In the genomic region with DNA sequence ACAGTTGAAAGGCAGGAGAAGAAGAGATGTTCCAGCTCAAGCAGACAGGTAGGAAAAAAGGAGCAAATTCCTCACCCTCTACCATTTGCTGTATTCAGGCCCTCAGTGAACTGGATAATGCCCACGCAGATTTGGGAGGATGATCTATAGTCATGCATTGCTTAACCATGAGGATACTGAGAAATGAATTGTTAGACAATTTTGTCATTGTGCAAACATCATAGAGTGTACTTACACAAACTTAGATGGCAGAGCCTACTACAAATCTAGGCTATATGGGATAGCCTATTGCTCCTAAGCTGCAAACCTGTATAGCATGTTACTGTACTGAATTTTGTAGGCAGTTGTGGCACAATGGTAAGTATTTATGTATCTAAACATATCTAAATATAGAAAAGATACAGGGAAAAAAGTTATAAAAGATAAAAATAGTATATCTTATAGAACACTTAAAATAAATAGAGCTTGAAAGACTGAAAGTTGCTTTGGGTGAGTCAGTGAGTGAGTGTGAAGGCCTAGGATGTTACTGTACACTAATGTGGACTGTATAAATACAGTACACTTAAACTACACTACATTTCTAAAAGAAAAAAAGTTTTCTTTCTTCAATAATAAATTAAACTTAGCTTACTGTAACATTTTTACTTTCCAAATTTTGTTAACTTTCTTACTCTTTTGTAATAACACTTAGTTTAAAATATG, we compare ENCODE assay signal across 23 cellular contexts.
"Had no signal": no experiment of that assay in that cellular context is flagged by ENCODE, and none has a peak within 500 bp of the region (broad histone marks: within the 10 kb centered on the region; RNA-seq: fewer than 3 reads in every experiment).

No MANE protein-coding gene starts in this region.

- H2AFZ ChIP-seq: hepatocyte had no signal

- H3K27ac Mint-ChIP-seq: activated naive CD4-positive, alpha-beta T cell treated with anti-CD3 and anti-CD28 coated beads, Interleukin-2, amount 50 U/mL, for 72 hours; activated T-cell treated with anti-CD3 and anti-CD28 coated beads, Interleukin-2, amount 50 U/mL, for 72 hours; nephron had no signal

- H3K4me1 ChIP-seq: foreskin keratinocyte had no signal

- H3K36me3 Mint-ChIP-seq: activated naive CD4-positive, alpha-beta T cell treated with anti-CD3 and anti-CD28 coated beads, Interleukin-2, amount 50 U/mL, for 72 hours had no signal

- H3K9me3 ChIP-seq: esophagus muscularis mucosa, sigmoid colon had no signal

- H3K79me2 ChIP-seq: hepatocyte had no signal

- H3K36me3 ChIP-seq: esophagus muscularis mucosa, sigmoid colon, WERI-Rb-1 had no signal

- H3K4me3 Mint-ChIP-seq: activated T-cell treated with anti-CD3 and anti-CD28 coated beads, Interleukin-2, amount 50 U/mL, for 72 hours; nephron had no signal

- H3K9me3 Mint-ChIP-seq: activated naive CD4-positive, alpha-beta T cell treated with anti-CD3 and anti-CD28 coated beads, Interleukin-2, amount 50 U/mL, for 72 hours; activated T-cell treated with anti-CD3 and anti-CD28 coated beads, Interleukin-2, amount 50 U/mL, for 72 hours; nephron had no signal

- H3K4me2 ChIP-seq: hepatocyte had no signal

- H3K27me3 ChIP-seq: esophagus muscularis mucosa, foreskin keratinocyte, hepatocyte, sigmoid colon had no signal

- H3K4me3 ChIP-seq: dorsolateral prefrontal cortex, esophagus muscularis mucosa, hepatocyte, sigmoid colon had no signal

- H3K27ac ChIP-seq: dorsolateral prefrontal cortex, esophagus muscularis mucosa, foreskin keratinocyte, hepatocyte, sigmoid colon, WERI-Rb-1 had no signal

- FAIRE-seq: islet of Langerhans, urothelium cell line had no signal

- H3K4me1 Mint-ChIP-seq: nephron had no signal

- DNase-seq: activated CD4-positive, alpha-beta T cell treated with anti-CD3 and anti-CD28 coated beads for 1 hour; activated gamma-delta T cell; activated T-cell treated with anti-CD3 and anti-CD28 coated beads, Interleukin-2, amount 50 U/mL, for 72 hours; caudate nucleus; dorsolateral prefrontal cortex; foreskin keratinocyte; midbrain; nucleus accumbens; posterior cingulate gyrus; sigmoid colon; stimulated activated CD4-positive, alpha-beta T cell treated with anti-CD3 and anti-CD28 coated beads, Interleukin-12 subunit alpha, Interleukin-12 subunit beta, amount 100 ng/mL, for 4 hours; stimulated activated CD4-positive, alpha-beta T cell treated with anti-CD3 and anti-CD28 coated beads, Interleukin-1b, Interleukin-23, amount 100 ng/mL, for 48 hours; stimulated activated CD8-positive, alpha-beta memory T cell treated with anti-CD3 and anti-CD28 coated beads, Interleukin-4, amount 100 ng/mL, for 48 hours; stimulated activated naive CD4-positive, alpha-beta T cell; SW 1271; T-helper 2 cell; WERI-Rb-1 had no signal

- ATAC-seq: activated naive CD4-positive, alpha-beta T cell treated with anti-CD3 and anti-CD28 coated beads, Interleukin-2, amount 50 U/mL, for 72 hours; activated T-cell treated with anti-CD3 and anti-CD28 coated beads, Interleukin-2, amount 50 U/mL, for 72 hours; foreskin keratinocyte had no signal
